Comparison of ENCODE assay signal across 1 cellular context in genomic region chr16:30896203-30896889, GRCh38.
TF ChIP-seq lines count a peak whose summit lies in the region.

CTF1 (plus strand) TSS chr16:30896614; CDS start chr16:30896644, 30 bp downstream.

TF ChIP-seq in HepG2, 621 proteins besides CTCF, POLR2A, EP300 and RAD21 (continued from another document and continues in another):
- TF ChIP-seq ZNF558 (CRISPR knock-in tag; IDR thresholded peaks at IDR 0.05; ENCODE audit: borderline replicate concordance) = peak; percentile 75; the same call in 1 of the 2 replicates
- no peak for TF ChIP-seq ZNF343 (CRISPR knock-in tag; IDR thresholded peaks at IDR 0.05)
- peak; percentile 75; the same call in 1 of the 2 replicates for TF ChIP-seq ZNF615 (CRISPR knock-in tag; IDR thresholded peaks at IDR 0.05; ENCODE audit: borderline replicate concordance)
- no peak for TF ChIP-seq ERF (CRISPR knock-in tag; IDR thresholded peaks at IDR 0.05)
- no peak for TF ChIP-seq ZNF569 (CRISPR knock-in tag; IDR thresholded peaks at IDR 0.05; ENCODE audit: borderline replicate concordance)
- peak; percentile 25 for TF ChIP-seq ZNF33B (CRISPR knock-in tag; IDR thresholded peaks at IDR 0.05)
- TF ChIP-seq ZFAT (CRISPR knock-in tag; conservative IDR thresholded peaks at IDR 0.05) = no peak
- TF ChIP-seq CCDC6 (CRISPR knock-in tag; IDR thresholded peaks at IDR 0.05) = 0 out of 2 replicates have a peak, but pooled peaks have one; percentile 56
- TF ChIP-seq ZNF605 (CRISPR knock-in tag; IDR thresholded peaks at IDR 0.05) = peak; percentile 87
- TF ChIP-seq SMAD9 (CRISPR knock-in tag; IDR thresholded peaks at IDR 0.05) = 0 out of 2 replicates have a peak, but pooled peaks have one; percentile 17
- no peak for TF ChIP-seq CENPT (CRISPR knock-in tag; IDR thresholded peaks at IDR 0.05; ENCODE audit: low read depth)
- peak; percentile 56; the same call in 1 of the 2 replicates for TF ChIP-seq NFE2L1 (CRISPR knock-in tag; IDR thresholded peaks at IDR 0.05; ENCODE audit: borderline replicate concordance)
- TF ChIP-seq ZFP62 (CRISPR knock-in tag; IDR thresholded peaks at IDR 0.05) = no peak
- TF ChIP-seq RERE (CRISPR knock-in tag; IDR thresholded peaks at IDR 0.05; ENCODE audit: low read depth) = 0 out of 2 replicates have a peak, but pooled peaks have one; percentile 10
- 0 out of 2 replicates have a peak, but pooled peaks have one; percentile 10 for TF ChIP-seq ZNF383 (CRISPR knock-in tag; IDR thresholded peaks at IDR 0.05; ENCODE audit: borderline replicate concordance)
- TF ChIP-seq ZNF670 (CRISPR knock-in tag; IDR thresholded peaks at IDR 0.05; ENCODE audit: borderline replicate concordance) = 0 out of 2 replicates have a peak, but pooled peaks have one; percentile 63
- TF ChIP-seq RORA (CRISPR knock-in tag; IDR thresholded peaks at IDR 0.05) = no peak
- TF ChIP-seq ZBTB14 (CRISPR knock-in tag; IDR thresholded peaks at IDR 0.05) = no peak
- no peak for TF ChIP-seq ZNF772 (CRISPR knock-in tag; IDR thresholded peaks at IDR 0.05)
- 0 out of 2 replicates have a peak, but pooled peaks have one; percentile 33 for TF ChIP-seq ZSCAN5A (CRISPR knock-in tag; IDR thresholded peaks at IDR 0.05; ENCODE audit: borderline replicate concordance)
- TF ChIP-seq ARID4A (CRISPR knock-in tag; IDR thresholded peaks at IDR 0.05; ENCODE audit: borderline replicate concordance) = peak; percentile 70
- TF ChIP-seq NR2F1 (CRISPR knock-in tag; IDR thresholded peaks at IDR 0.05) = no peak
- peak; percentile 60; the same call in 1 of the 2 replicates for TF ChIP-seq DNMT3B (CRISPR knock-in tag; conservative IDR thresholded peaks at IDR 0.05)
- TF ChIP-seq TARDBP (CRISPR knock-in tag; IDR thresholded peaks at IDR 0.05) = peak; percentile 58; the same call in 1 of the 2 replicates
- TF ChIP-seq ZNF256 (CRISPR knock-in tag; conservative IDR thresholded peaks at IDR 0.05) = peak; percentile 75; the same call in 1 of the 2 replicates
- peak; percentile 67; the same call in 1 of the 2 replicates for TF ChIP-seq ZNF878 (CRISPR knock-in tag; IDR thresholded peaks at IDR 0.05)
- TF ChIP-seq RFXANK (CRISPR knock-in tag; IDR thresholded peaks at IDR 0.05) = no peak
- no peak for TF ChIP-seq RXRA (CRISPR knock-in tag; IDR thresholded peaks at IDR 0.05)
- peak; percentile 77; the same call in 1 of the 2 replicates for TF ChIP-seq ZFP90 (CRISPR knock-in tag; IDR thresholded peaks at IDR 0.05; ENCODE audit: borderline replicate concordance)
- no peak for TF ChIP-seq SP5 (CRISPR knock-in tag; IDR thresholded peaks at IDR 0.05; ENCODE audit: borderline replicate concordance, low read depth)
- peak; percentile 92 for TF ChIP-seq ZNF547 (CRISPR knock-in tag; IDR thresholded peaks at IDR 0.05)
- TF ChIP-seq PAXIP1 (CRISPR knock-in tag; conservative IDR thresholded peaks at IDR 0.05) = peak; percentile 63
- peak; percentile 67; the same call in 1 of the 2 replicates for TF ChIP-seq ZBTB2 (CRISPR knock-in tag; IDR thresholded peaks at IDR 0.05; ENCODE audit: low read depth)
- TF ChIP-seq GATAD1 (CRISPR knock-in tag; IDR thresholded peaks at IDR 0.05) = peak; percentile 48; the same call in 1 of the 2 replicates
- TF ChIP-seq PLSCR1 (CRISPR knock-in tag; IDR thresholded peaks at IDR 0.05; ENCODE audit: borderline replicate concordance) = peak; percentile 33; the same call in 1 of the 2 replicates
- 0 out of 2 replicates have a peak, but pooled peaks have one; percentile 7 for TF ChIP-seq ZNF614 (CRISPR knock-in tag; IDR thresholded peaks at IDR 0.05; ENCODE audit: borderline replicate concordance)
- TF ChIP-seq MATR3 (CRISPR knock-in tag; IDR thresholded peaks at IDR 0.05) = no peak
- TF ChIP-seq TAF15 (IDR thresholded peaks at IDR 0.05; ENCODE audit: low read depth, low read length, poor library complexity, severe bottlenecking) = peak; percentile 84
- TF ChIP-seq HOXA5 (CRISPR knock-in tag; IDR thresholded peaks at IDR 0.05) = peak; percentile 73; the same call in 1 of the 2 replicates
- TF ChIP-seq ZNF18 (CRISPR knock-in tag; IDR thresholded peaks at IDR 0.05; ENCODE audit: insufficient replicate concordance) = no peak
- peak; percentile 83; the same call in 1 of the 2 replicates for TF ChIP-seq GLI4 (CRISPR knock-in tag; IDR thresholded peaks at IDR 0.05; ENCODE audit: borderline replicate concordance)
- TF ChIP-seq NFYC (CRISPR knock-in tag; IDR thresholded peaks at IDR 0.05) = peak; percentile 80
- peak; percentile 70; the same call in 1 of the 2 replicates for TF ChIP-seq HIVEP1 (CRISPR knock-in tag; IDR thresholded peaks at IDR 0.05)
